In genomic region chr2:172438064-172438421, GRCh38 we compare ENCODE assay signal across 8 cellular contexts. TPM values are rescaled to one million over a fixed set of nuclear protein-coding genes. Genes with fewer than 3 reads are reported as not detected.
DNase-seq lines count a peak whose midpoint lies in the region; ATAC-seq and TF ChIP-seq lines count a peak whose summit lies in the region.

No MANE protein-coding gene starts in this region.

- no peaks in the 10 kb centered on the region for H3K27me3 ChIP-seq in muscle layer of duodenum (ENCODE audit: low read depth, low read length)
- H3K27me3 ChIP-seq in Caco-2 (replicated peaks; ENCODE audit: control insufficient read depth, insufficient read depth, low read length): no peaks in the 10 kb centered on the region
- no peaks in the 10 kb centered on the region for H3K27me3 ChIP-seq in brain microvascular endothelial cell (replicated peaks)

- H3K36me3 Mint-ChIP-seq in Caco-2 (ENCODE audit: insufficient read depth, unreplicated experiment): peaks cover 6% of the 10 kb centered on the region
- no peaks in the 10 kb centered on the region for H3K36me3 Mint-ChIP-seq in glutamatergic neuron (ENCODE audit: unreplicated experiment)

- CTCF ChIA-PET in Caco-2 (lab: Charles Lee): no interaction called here

- H3K9me3 ChIP-seq in muscle layer of duodenum (ENCODE audit: control insufficient read depth in 1 of 2, low read length in 2 of 2) (no peaks in the 10 kb centered on the region), Caco-2 (no peaks in the 10 kb centered on the region)

- H3K27ac Mint-ChIP-seq in Caco-2 (ENCODE audit: unreplicated experiment) (no peak overlapping the region), glutamatergic neuron (ENCODE audit: unreplicated experiment) (no peak overlapping the region)

- no peak overlapping the region for H3K4me3 Mint-ChIP-seq in Caco-2 (ENCODE audit: unreplicated experiment)
- H3K4me3 Mint-ChIP-seq in glutamatergic neuron (ENCODE audit: unreplicated experiment): no peak overlapping the region

- H3K36me3 ChIP-seq in muscle layer of duodenum (ENCODE audit: control insufficient read depth in 1 of 2, insufficient read depth in 2 of 2, low read length in 2 of 2) (no peaks in the 10 kb centered on the region), Caco-2 (ENCODE audit: control insufficient read depth, insufficient read depth, low read length) (no peaks in the 10 kb centered on the region), brain microvascular endothelial cell (replicated peaks) (no peaks in the 10 kb centered on the region)

- POLR2A ChIA-PET in Caco-2 (lab: Charles Lee): no interaction called here

- DNase-seq in ELR (ENCODE audit: low read depth) (peak; percentile 73), Caco-2 (no peak), brain microvascular endothelial cell (no peak), glutamatergic neuron (no peak), NAMALWA (ENCODE audit: low spot score) (no peak)
- DNase-seq in activated CD4-positive, alpha-beta T cell treated with anti-CD3 and anti-CD28 coated beads for 48 hours: peak; percentile 74

- TF ChIP-seq CTCF in Caco-2 (IDR thresholded peaks at IDR 0.05; ENCODE audit: insufficient read depth in 1 of 2, low read depth in 1 of 2, low read length in 1 of 2, severe bottlenecking in 1 of 2, unreplicated experiment in 1 of 2) (no peak), brain microvascular endothelial cell (IDR thresholded peaks at IDR 0.05; ENCODE audit: low read depth, low read length, missing control alignments) (no peak), glutamatergic neuron (IDR thresholded peaks at IDR 0.05; ENCODE audit: partially characterized antibody, unreplicated experiment) (no peak)

- H3K4me1 ChIP-seq in muscle layer of duodenum (ENCODE audit: control insufficient read depth in 1 of 2, insufficient read depth in 2 of 2, low read length in 2 of 2) (peaks cover 0 to 24% of the 10 kb centered on the region in 2 donors), Caco-2 (peaks cover 76% of the 10 kb centered on the region)

- H3K4me3 ChIP-seq in muscle layer of duodenum (ENCODE audit: low read depth in 1 of 2, low read length in 2 of 2): peak overlapping the region in 1 of 2 donors; percentile 5
- H3K4me3 ChIP-seq in Caco-2 (ENCODE audit: low read depth, low read length): no peak overlapping the region
- H3K4me3 ChIP-seq in brain microvascular endothelial cell (ENCODE audit: low read depth, low read length): no peak overlapping the region

- H3K9me3 Mint-ChIP-seq in Caco-2 (ENCODE audit: unreplicated experiment) (no peaks in the 10 kb centered on the region), glutamatergic neuron (ENCODE audit: unreplicated experiment) (no peaks in the 10 kb centered on the region)

- in situ Hi-C loops in brain microvascular endothelial cell (cut with HindIII; ENCODE audit: low pct_ligation_motif_present, low sequenced_read_pairs): loop anchor here (25.0 kb wide), 1 partner anchor 251 kb away; no protein-coding TSS in a partner anchor

- peak; percentile 22 for ATAC-seq in HG02938 (IDR thresholded peaks at IDR 0.05; ENCODE audit: unreplicated experiment)

- H3K27ac ChIP-seq in muscle layer of duodenum (ENCODE audit: low read length) (peak overlapping the region; percentile 61), brain microvascular endothelial cell (no peak overlapping the region)

- BruUV-seq in Caco-2 (replicated peaks; lab: Mats Ljungman, UMichigan): no TSS peak

- intact Hi-C loops in Caco-2 (cut with micrococcal nuclease; ENCODE audit: unreplicated experiment): no loop called here

- H3K4me1 Mint-ChIP-seq in Caco-2 (ENCODE audit: low read depth, unreplicated experiment) (peaks cover 31% of the 10 kb centered on the region), glutamatergic neuron (ENCODE audit: low read depth, unreplicated experiment) (no peaks in the 10 kb centered on the region)

- H3K27me3 Mint-ChIP-seq in Caco-2 (ENCODE audit: insufficient read depth, unreplicated experiment) (no peaks in the 10 kb centered on the region), glutamatergic neuron (ENCODE audit: unreplicated experiment) (no peaks in the 10 kb centered on the region)

RNA-seq across cellular contexts. Expression of gene ITGA6, which starts 10.7 kb away (rescaled TPM):
- total RNA-seq in Caco-2 (2022): 27.8 and 33.0 TPM in 2 replicates
- total RNA-seq in glutamatergic neuron (ENCODE audit: unreplicated experiment): 0.81 TPM

Comparison
In these comparisons a context has a peak if more than half of its experiments do, and no peak if none do; other contexts are left out.
1. DNase-seq: peak in ELR (single experiment) and activated CD4-positive, alpha-beta T cell treated with anti-CD3 and anti-CD28 coated beads for 48 hours (single experiment); none in Caco-2 (0 of 2), brain microvascular endothelial cell (single experiment), glutamatergic neuron (single experiment) and NAMALWA (single experiment).
2. RNA of gene ITGA6, which starts 10.7 kb away (total RNA-seq): 27.8 to 33.0 TPM in Caco-2; 0.81 TPM in glutamatergic neuron (single experiment); every median in the first group is over 10 times any median in the second.